Comparison of ENCODE assay signal across 29 cellular contexts in genomic region chr9:9222730-9223129, GRCh38.
"Had no signal": no experiment of that assay in that cellular context is flagged by ENCODE, and none has a peak within 500 bp of the region (broad histone marks: within the 10 kb centered on the region; RNA-seq: fewer than 3 reads in every experiment).

No MANE protein-coding gene starts in this region.

- H3K27me3 ChIP-seq: stomach, suprapubic skin, testis, thyroid gland, tibial artery, tibial nerve, transverse colon, upper lobe of left lung, upper lobe of right lung, uterus, vagina had no signal

- H3K36me3 ChIP-seq: stomach, suprapubic skin, thoracic aorta, thyroid gland, tibial artery, tibial nerve, transverse colon, upper lobe of left lung, upper lobe of right lung, uterus, vagina had no signal

- H3K4me1 ChIP-seq: stomach, suprapubic skin, testis, thyroid gland, tibial artery, tibial nerve, transverse colon, upper lobe of left lung, upper lobe of right lung, uterus, vagina had no signal

- H3K4me3 ChIP-seq: stomach, suprapubic skin, testis, thoracic aorta, thyroid gland, tibial artery, tibial nerve, transverse colon, upper lobe of left lung, upper lobe of right lung, uterus, vagina had no signal

- H3K9me3 Mint-ChIP-seq: stimulated activated memory B cell treated with anti-CD40 and anti-IgM and Interleukin-4, amounts not matched to agents 10 μg/mL and 1 μg/mL and 100 μg/mL, for 72 hours; stimulated activated naive B cell treated with anti-CD40 and anti-IgM and Interleukin-4, amounts not matched to agents 10 μg/mL and 1 μg/mL and 100 μg/mL, for 72 hours; stimulated activated naive CD8-positive, alpha-beta T cell treated with anti-CD3 and anti-CD28 coated beads, Interleukin-15, Interleukin-2, amounts not matched to agents 100 ng/mL and 50 ng/mL, for 24 hours; type B pancreatic cell had no signal

- H3K4me1 Mint-ChIP-seq: stimulated activated effector memory CD8-positive, alpha-beta T cell treated with anti-CD3 and anti-CD28 coated beads, Interleukin-12 subunit alpha, Interleukin-12 subunit beta, amount 100 ng/mL, for 72 hours; stimulated activated memory B cell treated with anti-CD40 and anti-IgM and Interleukin-4, amounts not matched to agents 10 μg/mL and 1 μg/mL and 100 μg/mL, for 72 hours; stimulated activated naive B cell treated with anti-CD40 and anti-IgM and Interleukin-4, amounts not matched to agents 10 μg/mL and 1 μg/mL and 100 μg/mL, for 72 hours; stimulated activated naive CD8-positive, alpha-beta T cell treated with anti-CD3 and anti-CD28 coated beads, Interleukin-15, amount 100 ng/mL, for 72 hours had no signal

- FAIRE-seq: urothelium cell line had no signal

- H3K27me3 Mint-ChIP-seq: stimulated activated memory B cell treated with anti-CD40 and anti-IgM and Interleukin-4, amounts not matched to agents 10 μg/mL and 1 μg/mL and 100 μg/mL, for 72 hours; stimulated activated naive B cell treated with anti-CD40 and anti-IgM and Interleukin-4, amounts not matched to agents 10 μg/mL and 1 μg/mL and 100 μg/mL, for 72 hours; stimulated activated naive CD8-positive, alpha-beta T cell treated with anti-CD3 and anti-CD28 coated beads, Interleukin-15, amount 100 ng/mL, for 72 hours; stimulated activated naive CD8-positive, alpha-beta T cell treated with anti-CD3 and anti-CD28 coated beads, Interleukin-15, Interleukin-2, amounts not matched to agents 100 ng/mL and 50 ng/mL, for 24 hours; type B pancreatic cell had no signal

- ATAC-seq: stimulated activated effector memory CD8-positive, alpha-beta T cell treated with anti-CD3 and anti-CD28 coated beads, Interleukin-12 subunit alpha, Interleukin-12 subunit beta, amount 100 ng/mL, for 72 hours; stimulated activated memory B cell treated with anti-CD40 and anti-IgM and Interleukin-4, amounts not matched to agents 10 μg/mL and 1 μg/mL and 100 μg/mL, for 72 hours; stimulated activated naive B cell treated with anti-CD40 and anti-IgM and Interleukin-4, amounts not matched to agents 10 μg/mL and 1 μg/mL and 100 μg/mL, for 72 hours; stimulated activated naive CD8-positive, alpha-beta T cell treated with anti-CD3 and anti-CD28 coated beads, Interleukin-15, amount 100 ng/mL, for 72 hours; stimulated activated naive CD8-positive, alpha-beta T cell treated with anti-CD3 and anti-CD28 coated beads, Interleukin-15, Interleukin-2, amounts not matched to agents 100 U/mL and 50 U/mL, for 24 hours; upper lobe of right lung had no signal

- H3K9me3 ChIP-seq: stomach, suprapubic skin, testis, thoracic aorta, thyroid gland, tibial artery, tibial nerve, transverse colon, upper lobe of left lung, upper lobe of right lung, uterus, vagina had no signal

- H3K36me3 Mint-ChIP-seq: stimulated activated effector memory CD8-positive, alpha-beta T cell treated with anti-CD3 and anti-CD28 coated beads, Interleukin-12 subunit alpha, Interleukin-12 subunit beta, amount 100 ng/mL, for 72 hours; stimulated activated memory B cell treated with anti-CD40 and anti-IgM and Interleukin-4, amounts not matched to agents 10 μg/mL and 1 μg/mL and 100 μg/mL, for 72 hours; stimulated activated naive B cell treated with anti-CD40 and anti-IgM and Interleukin-4, amounts not matched to agents 10 μg/mL and 1 μg/mL and 100 μg/mL, for 72 hours; type B pancreatic cell had no signal

- H3K27ac ChIP-seq: stomach, suprapubic skin, testis, thoracic aorta, thyroid gland, tibial artery, tibial nerve, transverse colon, upper lobe of left lung, upper lobe of right lung, uterus, vagina had no signal

- H3K27ac Mint-ChIP-seq: stimulated activated effector memory CD8-positive, alpha-beta T cell treated with anti-CD3 and anti-CD28 coated beads, Interleukin-12 subunit alpha, Interleukin-12 subunit beta, amount 100 ng/mL, for 72 hours; stimulated activated memory B cell treated with anti-CD40 and anti-IgM and Interleukin-4, amounts not matched to agents 10 μg/mL and 1 μg/mL and 100 μg/mL, for 72 hours; stimulated activated naive B cell treated with anti-CD40 and anti-IgM and Interleukin-4, amounts not matched to agents 10 μg/mL and 1 μg/mL and 100 μg/mL, for 72 hours; stimulated activated naive CD8-positive, alpha-beta T cell treated with anti-CD3 and anti-CD28 coated beads, Interleukin-15, amount 100 ng/mL, for 72 hours; stimulated activated naive CD8-positive, alpha-beta T cell treated with anti-CD3 and anti-CD28 coated beads, Interleukin-15, Interleukin-2, amounts not matched to agents 100 ng/mL and 50 ng/mL, for 24 hours; type B pancreatic cell had no signal

- DNase-seq: stimulated activated CD4-positive, alpha-beta T cell treated with anti-CD3 and anti-CD28 coated beads, Interleukin-2, amount 100 ng/mL, for 48 hours; stimulated activated CD4-positive, alpha-beta T cell treated with anti-CD3 and anti-CD28 coated beads, Interleukin-4, amount 100 ng/mL, for 1 hour; stimulated activated CD4-positive, alpha-beta T cell treated with anti-CD3 and anti-CD28 coated beads, Interleukin-4, amount 100 ng/mL, for 24 hours; stimulated activated CD4-positive, alpha-beta T cell treated with anti-CD3 and anti-CD28 coated beads, Interleukin-4, amount 100 ng/mL, for 4 hours; stimulated activated CD8-positive, alpha-beta memory T cell treated with anti-CD3 and anti-CD28 coated beads, Interleukin-4, amount 100 ng/mL, for 48 hours; stimulated activated naive B cell treated with anti-CD40 and anti-IgM and Interleukin-4, amounts not matched to agents 10 μg/mL and 1 μg/mL and 100 μg/mL, for 72 hours; stimulated activated naive CD4-positive, alpha-beta T cell; stimulated activated naive CD4-positive, alpha-beta T cell treated with Interleukin-2 at 50 U/mL for 16 hours; stimulated activated naive CD8-positive, alpha-beta T cell treated with anti-CD3 and anti-CD28 coated beads, Interleukin-15, amount 100 ng/mL, for 72 hours; stimulated activated naive CD8-positive, alpha-beta T cell treated with anti-CD3 and anti-CD28 coated beads, Interleukin-15, Interleukin-2, amounts not matched to agents 100 U/mL and 50 U/mL, for 24 hours; stomach; substantia nigra; testis; thyroid gland; tibial artery; transverse colon; trophoblast cell; upper lobe of left lung; upper lobe of right lung; uterus had no signal

- H3K4me3 Mint-ChIP-seq: stimulated activated effector memory CD8-positive, alpha-beta T cell treated with anti-CD3 and anti-CD28 coated beads, Interleukin-12 subunit alpha, Interleukin-12 subunit beta, amount 100 ng/mL, for 72 hours; stimulated activated memory B cell treated with anti-CD40 and anti-IgM and Interleukin-4, amounts not matched to agents 10 μg/mL and 1 μg/mL and 100 μg/mL, for 72 hours; stimulated activated naive B cell treated with anti-CD40 and anti-IgM and Interleukin-4, amounts not matched to agents 10 μg/mL and 1 μg/mL and 100 μg/mL, for 72 hours; stimulated activated naive CD8-positive, alpha-beta T cell treated with anti-CD3 and anti-CD28 coated beads, Interleukin-15, amount 100 ng/mL, for 72 hours; stimulated activated naive CD8-positive, alpha-beta T cell treated with anti-CD3 and anti-CD28 coated beads, Interleukin-15, Interleukin-2, amounts not matched to agents 100 ng/mL and 50 ng/mL, for 24 hours; type B pancreatic cell had no signal
